ENCODE assay signal across 30 cellular contexts in genomic region chr3:51242939-51243338, GRCh38.
"Had no signal": no experiment of that assay in that cellular context is flagged by ENCODE, and none has a peak within 500 bp of the region (broad histone marks: within the 10 kb centered on the region; RNA-seq: fewer than 3 reads in every experiment).

No MANE protein-coding gene starts in this region.

- H3K27me3 Mint-ChIP-seq: activated CD4-positive, alpha-beta memory T cell treated with anti-CD3 and anti-CD28 coated beads for 36 hours; activated CD4-positive, alpha-beta T cell treated with anti-CD3 and anti-CD28 coated beads for 36 hours; activated CD8-positive, alpha-beta memory T cell treated with anti-CD3 and anti-CD28 coated beads, Interleukin-2, amount 10 ng/mL, durations not matched to agents 7 days and 5 days; activated naive CD4-positive, alpha-beta T cell treated with anti-CD3 and anti-CD28 coated beads, Interleukin-2, amount 50 U/mL, for 24 hours; activated naive CD8-positive, alpha-beta T cell treated with anti-CD3 and anti-CD28 coated beads for 36 hours; activated naive CD8-positive, alpha-beta T cell treated with anti-CD3 and anti-CD28 coated beads, Interleukin-2, amount 50 U/mL, for 24 hours had no signal

- ATAC-seq: activated CD4-positive, alpha-beta T cell treated with anti-CD3 and anti-CD28 coated beads for 36 hours; activated CD8-positive, alpha-beta memory T cell treated with anti-CD3 and anti-CD28 coated beads, Interleukin-2, amount 10 ng/mL, durations not matched to agents 7 days and 5 days; activated CD8-positive, alpha-beta T cell treated with anti-CD3 and anti-CD28 coated beads, Interleukin-2, amount 10 ng/mL, durations not matched to agents 7 days and 5 days; activated naive CD8-positive, alpha-beta T cell treated with anti-CD3 and anti-CD28 coated beads, Interleukin-2, amount 50 U/mL, for 24 hours; body of pancreas; esophagus mucosa; foreskin keratinocyte; gastrocnemius medialis had no signal

- H3K4me1 ChIP-seq: adrenal gland, body of pancreas, colonic mucosa, foreskin keratinocyte, gastrocnemius medialis had no signal

- DNase-seq: activated CD4-positive, alpha-beta memory T cell treated with anti-CD3 and anti-CD28 coated beads for 36 hours; activated CD4-positive, alpha-beta T cell treated with anti-CD3 and anti-CD28 coated beads for 36 hours; activated CD4-positive, alpha-beta T cell treated with anti-CD3 and anti-CD28 coated beads, Interleukin-2, amount 10 ng/mL, durations not matched to agents 24 days and 14 days; activated CD4-positive, CD25-positive, alpha-beta regulatory T cell; activated CD4-positive, CD25-positive, alpha-beta regulatory T cell treated with anti-CD3 and anti-CD28 coated beads, Interleukin-2, amount 50 U/mL, for 72 hours; activated CD8-positive, alpha-beta memory T cell treated with anti-CD3 and anti-CD28 coated beads, Interleukin-2, amount 10 ng/mL, durations not matched to agents 7 days and 5 days; activated CD8-positive, alpha-beta memory T cell treated with anti-CD3 and anti-CD28 coated beads, Interleukin-2, amount 50 U/mL, for 4 hours; activated CD8-positive, alpha-beta T cell treated with anti-CD3 and anti-CD28 coated beads, Interleukin-2, amount 10 ng/mL, durations not matched to agents 7 days and 5 days; activated effector memory CD4-positive, alpha-beta T cell treated with anti-CD3 and anti-CD28 coated beads, Interleukin-2, amount 50 U/mL, for 16 hours; activated naive CD4-positive, alpha-beta T cell treated with anti-CD3 and anti-CD28 coated beads for 36 hours; activated naive CD8-positive, alpha-beta T cell treated with anti-CD3 and anti-CD28 coated beads for 36 hours; activated naive CD8-positive, alpha-beta T cell treated with anti-CD3 and anti-CD28 coated beads, Interleukin-2, amount 50 U/mL, for 24 hours; activated T-cell treated with anti-CD3 and anti-CD28 coated beads, Interleukin-2, amount 50 U/mL, for 1 hour; activated T-cell treated with anti-CD3 and anti-CD28 coated beads, Interleukin-2, amount 50 U/mL, for 48 hours; adrenal gland; amygdala; aorta; body of pancreas; caudate nucleus; colonic mucosa; dorsolateral prefrontal cortex; effector memory CD4-positive, alpha-beta T cell; endodermal cell; foreskin keratinocyte; gastrocnemius medialis; T-helper 2 cell had no signal

- H3K27ac ChIP-seq: adrenal gland, body of pancreas, colonic mucosa, dorsolateral prefrontal cortex, foreskin keratinocyte, gastrocnemius medialis had no signal

- H3K9me3 Mint-ChIP-seq: activated CD4-positive, alpha-beta memory T cell treated with anti-CD3 and anti-CD28 coated beads for 36 hours; activated naive CD4-positive, alpha-beta T cell treated with anti-CD3 and anti-CD28 coated beads, Interleukin-2, amount 50 U/mL, for 24 hours; activated naive CD8-positive, alpha-beta T cell treated with anti-CD3 and anti-CD28 coated beads, Interleukin-2, amount 50 U/mL, for 24 hours had no signal

- H3K4me3 ChIP-seq: adrenal gland, body of pancreas, colonic mucosa, dorsolateral prefrontal cortex, gastrocnemius medialis had no signal

- H3K4me1 Mint-ChIP-seq: activated CD4-positive, alpha-beta T cell treated with anti-CD3 and anti-CD28 coated beads for 36 hours; activated CD4-positive, alpha-beta T cell treated with anti-CD3 and anti-CD28 coated beads, Interleukin-2, amount 10 ng/mL, durations not matched to agents 24 days and 14 days; activated CD8-positive, alpha-beta memory T cell treated with anti-CD3 and anti-CD28 coated beads, Interleukin-2, amount 10 ng/mL, durations not matched to agents 7 days and 5 days; activated naive CD8-positive, alpha-beta T cell treated with anti-CD3 and anti-CD28 coated beads for 36 hours; activated naive CD8-positive, alpha-beta T cell treated with anti-CD3 and anti-CD28 coated beads, Interleukin-2, amount 50 U/mL, for 24 hours; endodermal cell had no signal

- H3K27me3 ChIP-seq: adrenal gland, body of pancreas, colonic mucosa, dorsolateral prefrontal cortex, foreskin keratinocyte, gastrocnemius medialis had no signal

- H3K4me3 Mint-ChIP-seq: activated CD4-positive, alpha-beta memory T cell treated with anti-CD3 and anti-CD28 coated beads for 36 hours; activated CD4-positive, alpha-beta T cell treated with anti-CD3 and anti-CD28 coated beads for 36 hours; activated CD4-positive, alpha-beta T cell treated with anti-CD3 and anti-CD28 coated beads, Interleukin-2, amount 10 ng/mL, durations not matched to agents 24 days and 14 days; activated CD8-positive, alpha-beta memory T cell treated with anti-CD3 and anti-CD28 coated beads, Interleukin-2, amount 10 ng/mL, durations not matched to agents 7 days and 5 days; activated CD8-positive, alpha-beta T cell treated with anti-CD3 and anti-CD28 coated beads, Interleukin-2, amount 10 ng/mL, durations not matched to agents 7 days and 5 days; activated naive CD4-positive, alpha-beta T cell treated with anti-CD3 and anti-CD28 coated beads for 36 hours; activated naive CD4-positive, alpha-beta T cell treated with anti-CD3 and anti-CD28 coated beads, Interleukin-2, amount 50 U/mL, for 24 hours; activated naive CD8-positive, alpha-beta T cell treated with anti-CD3 and anti-CD28 coated beads for 36 hours; activated naive CD8-positive, alpha-beta T cell treated with anti-CD3 and anti-CD28 coated beads, Interleukin-2, amount 50 U/mL, for 24 hours; activated T-helper 1 cell treated with anti-CD3 and anti-CD28 coated beads, Interleukin-12 subunit alpha, Interleukin-12 subunit beta, Interleukin-2, Interleukin-4 antibody, amounts not matched to agents 30 ng/mL and 10 ng/mL and 1 ng/mL, durations not matched to agents 14 hours and 24 hours and 36 hours; endodermal cell had no signal

- H3K9me3 ChIP-seq: adrenal gland, body of pancreas, colonic mucosa, gastrocnemius medialis had no signal

- H3K27ac Mint-ChIP-seq: activated CD4-positive, alpha-beta memory T cell treated with anti-CD3 and anti-CD28 coated beads for 36 hours; activated CD4-positive, alpha-beta T cell treated with anti-CD3 and anti-CD28 coated beads for 36 hours; activated CD4-positive, alpha-beta T cell treated with anti-CD3 and anti-CD28 coated beads, Interleukin-2, amount 10 ng/mL, durations not matched to agents 24 days and 14 days; activated CD8-positive, alpha-beta memory T cell treated with anti-CD3 and anti-CD28 coated beads, Interleukin-2, amount 10 ng/mL, durations not matched to agents 7 days and 5 days; activated CD8-positive, alpha-beta T cell treated with anti-CD3 and anti-CD28 coated beads, Interleukin-2, amount 10 ng/mL, durations not matched to agents 7 days and 5 days; activated naive CD4-positive, alpha-beta T cell treated with anti-CD3 and anti-CD28 coated beads for 36 hours; activated naive CD4-positive, alpha-beta T cell treated with anti-CD3 and anti-CD28 coated beads, Interleukin-2, amount 50 U/mL, for 24 hours; activated naive CD8-positive, alpha-beta T cell treated with anti-CD3 and anti-CD28 coated beads for 36 hours; activated naive CD8-positive, alpha-beta T cell treated with anti-CD3 and anti-CD28 coated beads, Interleukin-2, amount 50 U/mL, for 24 hours; activated T-helper 1 cell treated with anti-CD3 and anti-CD28 coated beads, Interleukin-12 subunit alpha, Interleukin-12 subunit beta, Interleukin-2, Interleukin-4 antibody, amounts not matched to agents 30 ng/mL and 10 ng/mL and 1 ng/mL, durations not matched to agents 14 hours and 24 hours and 36 hours; activated T-helper 2 cell treated with anti-CD3 and anti-CD28 coated beads, Interferon-gamma antibody, Interleukin-2, Interleukin-4, amounts not matched to agents 10 μg/mL and 5 μg/mL and 100 μg/mL, durations not matched to agents 14 hours and 24 hours and 36 hours; endodermal cell had no signal

- H3K36me3 ChIP-seq: adrenal gland, colonic mucosa, gastrocnemius medialis had no signal
